ENCODE assay signal across 2 cellular contexts in the genomic region with DNA sequence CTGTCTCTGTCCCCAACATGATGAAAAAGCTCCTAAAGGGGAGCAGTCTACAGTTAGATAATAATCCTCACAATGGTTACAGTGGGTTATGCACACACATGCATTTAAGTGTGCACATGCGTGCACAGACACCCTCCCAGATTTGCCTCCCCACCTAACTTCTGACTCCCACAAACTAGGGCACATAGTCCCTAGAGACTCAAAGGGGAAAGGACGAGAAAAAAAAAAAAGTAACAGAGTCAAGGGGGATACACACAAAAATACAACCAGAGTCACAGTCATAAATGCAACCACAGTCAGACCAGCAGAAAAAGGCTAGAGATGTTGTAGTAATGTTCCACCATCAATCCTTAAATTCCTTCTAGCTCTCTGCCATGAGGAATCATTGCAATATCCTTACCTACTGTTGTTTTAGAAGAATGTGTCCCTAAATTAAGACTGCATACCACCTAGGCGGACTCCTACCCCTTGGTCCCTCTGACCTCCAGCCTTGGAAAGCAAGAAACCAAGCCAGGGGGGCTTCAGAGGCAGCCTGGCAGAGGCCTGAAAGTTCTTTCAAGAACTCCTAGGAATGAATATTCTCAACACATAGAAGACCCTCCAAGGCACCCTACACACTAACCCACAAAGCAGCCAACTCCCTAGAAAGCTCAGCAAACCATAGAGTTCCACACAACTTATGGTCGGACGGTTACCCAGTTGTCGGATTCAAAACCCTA.
TF ChIP-seq lines count a peak whose summit lies in the region.

No MANE protein-coding gene starts in this region.

TF ChIP-seq in H1, 55 proteins besides CTCF, POLR2A, EP300 and RAD21:
- no peak for TF ChIP-seq CHD2 (IDR thresholded peaks at IDR 0.05; ENCODE audit: low read length)
- no peak for TF ChIP-seq EZH2 (IDR thresholded peaks at IDR 0.05; ENCODE audit: low read depth, low read length, severe bottlenecking)
- no peak for TF ChIP-seq BACH1 (IDR thresholded peaks at IDR 0.05; ENCODE audit: low read length)
- no peak for TF ChIP-seq ASH2L (IDR thresholded peaks at IDR 0.05; ENCODE audit: low read length)
- no peak for TF ChIP-seq CHD1 (IDR thresholded peaks at IDR 0.05; ENCODE audit: low read depth, low read length)
- TF ChIP-seq JUN (IDR thresholded peaks at IDR 0.05; ENCODE audit: low read depth, low read length) = no peak
- TF ChIP-seq NANOG (IDR thresholded peaks at IDR 0.05; ENCODE audit: insufficient read depth, low read depth, low read length, poor library complexity, severe bottlenecking) = no peak
- no peak for TF ChIP-seq YY1 (IDR thresholded peaks at IDR 0.05; ENCODE audit: low read depth, low read length)
- TF ChIP-seq, protein P1, sequence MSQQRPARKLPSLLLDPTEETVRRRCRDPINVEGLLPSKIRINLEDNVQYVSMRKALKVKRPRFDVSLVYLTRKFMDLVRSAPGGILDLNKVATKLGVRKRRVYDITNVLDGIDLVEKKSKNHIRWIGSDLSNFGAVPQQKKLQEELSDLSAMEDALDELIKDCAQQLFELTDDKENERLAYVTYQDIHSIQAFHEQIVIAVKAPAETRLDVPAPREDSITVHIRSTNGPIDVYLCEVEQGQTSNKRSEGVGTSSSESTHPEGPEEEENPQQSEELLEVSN (IDR thresholded peaks at IDR 0.05) = no peak
- TF ChIP-seq HDAC2 (IDR thresholded peaks at IDR 0.05; ENCODE audit: borderline replicate concordance in 1 of 2, low read depth in 2 of 2, low read length in 2 of 2) = no peak
- TF ChIP-seq, protein P2, sequence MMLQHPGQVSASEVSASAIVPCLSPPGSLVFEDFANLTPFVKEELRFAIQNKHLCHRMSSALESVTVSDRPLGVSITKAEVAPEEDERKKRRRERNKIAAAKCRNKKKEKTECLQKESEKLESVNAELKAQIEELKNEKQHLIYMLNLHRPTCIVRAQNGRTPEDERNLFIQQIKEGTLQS (IDR thresholded peaks at IDR 0.05; ENCODE audit: insufficient read depth, low read depth, low read length) = no peak
- no peak for TF ChIP-seq TCF12 (IDR thresholded peaks at IDR 0.05; ENCODE audit: low read depth, low read length)
- TF ChIP-seq GABPA (IDR thresholded peaks at IDR 0.05; ENCODE audit: borderline replicate concordance, insufficient read depth, low read length) = no peak
- no peak for TF ChIP-seq PHF8 (conservative IDR thresholded peaks at IDR 0.05; ENCODE audit: low read depth, low read length)

TF ChIP-seq in neural cell, 6 proteins besides CTCF, POLR2A, EP300 and RAD21:
- TF ChIP-seq TAF1 (IDR thresholded peaks at IDR 0.05; ENCODE audit: low read depth) = no peak
- TF ChIP-seq SMC3 (conservative IDR thresholded peaks at IDR 0.05; ENCODE audit: poor library complexity) = no peak
- TF ChIP-seq, protein P3, sequence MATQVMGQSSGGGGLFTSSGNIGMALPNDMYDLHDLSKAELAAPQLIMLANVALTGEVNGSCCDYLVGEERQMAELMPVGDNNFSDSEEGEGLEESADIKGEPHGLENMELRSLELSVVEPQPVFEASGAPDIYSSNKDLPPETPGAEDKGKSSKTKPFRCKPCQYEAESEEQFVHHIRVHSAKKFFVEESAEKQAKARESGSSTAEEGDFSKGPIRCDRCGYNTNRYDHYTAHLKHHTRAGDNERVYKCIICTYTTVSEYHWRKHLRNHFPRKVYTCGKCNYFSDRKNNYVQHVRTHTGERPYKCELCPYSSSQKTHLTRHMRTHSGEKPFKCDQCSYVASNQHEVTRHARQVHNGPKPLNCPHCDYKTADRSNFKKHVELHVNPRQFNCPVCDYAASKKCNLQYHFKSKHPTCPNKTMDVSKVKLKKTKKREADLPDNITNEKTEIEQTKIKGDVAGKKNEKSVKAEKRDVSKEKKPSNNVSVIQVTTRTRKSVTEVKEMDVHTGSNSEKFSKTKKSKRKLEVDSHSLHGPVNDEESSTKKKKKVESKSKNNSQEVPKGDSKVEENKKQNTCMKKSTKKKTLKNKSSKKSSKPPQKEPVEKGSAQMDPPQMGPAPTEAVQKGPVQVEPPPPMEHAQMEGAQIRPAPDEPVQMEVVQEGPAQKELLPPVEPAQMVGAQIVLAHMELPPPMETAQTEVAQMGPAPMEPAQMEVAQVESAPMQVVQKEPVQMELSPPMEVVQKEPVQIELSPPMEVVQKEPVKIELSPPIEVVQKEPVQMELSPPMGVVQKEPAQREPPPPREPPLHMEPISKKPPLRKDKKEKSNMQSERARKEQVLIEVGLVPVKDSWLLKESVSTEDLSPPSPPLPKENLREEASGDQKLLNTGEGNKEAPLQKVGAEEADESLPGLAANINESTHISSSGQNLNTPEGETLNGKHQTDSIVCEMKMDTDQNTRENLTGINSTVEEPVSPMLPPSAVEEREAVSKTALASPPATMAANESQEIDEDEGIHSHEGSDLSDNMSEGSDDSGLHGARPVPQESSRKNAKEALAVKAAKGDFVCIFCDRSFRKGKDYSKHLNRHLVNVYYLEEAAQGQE (IDR thresholded peaks at IDR 0.05; ENCODE audit: borderline replicate concordance) = no peak
- TF ChIP-seq POLR2AphosphoS5 (IDR thresholded peaks at IDR 0.05) = no peak
- TF ChIP-seq EZH2 (IDR thresholded peaks at IDR 0.05; ENCODE audit: borderline replicate concordance, insufficient read depth, low read length, poor library complexity, severe bottlenecking) = no peak
- TF ChIP-seq MXI1 (conservative IDR thresholded peaks at IDR 0.05; ENCODE audit: poor library complexity, severe bottlenecking) = no peak
TF ChIP-seq in neural cell: peak in this region for 0.
